ENCODE assay signal across 1 cellular context in the genomic region with DNA sequence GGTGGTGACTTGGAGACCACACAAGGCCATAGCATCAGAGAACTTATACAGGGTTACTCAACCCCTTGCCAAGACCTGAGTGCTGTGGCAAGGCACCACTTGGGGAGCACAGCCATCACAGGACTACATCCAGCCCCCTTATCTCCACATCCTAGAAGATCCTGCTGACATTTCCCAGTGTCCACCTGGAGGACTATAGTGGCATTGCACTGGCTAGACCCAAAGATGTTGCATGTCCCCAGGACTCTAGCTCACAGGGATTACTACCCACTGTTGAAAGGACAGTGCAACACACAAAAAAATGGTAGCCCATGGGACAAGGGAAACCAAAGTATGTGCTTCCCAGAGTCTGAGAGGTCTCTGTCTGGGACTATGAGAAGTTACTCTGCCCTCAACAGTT.
TF ChIP-seq lines count a peak whose summit lies in the region.

No MANE protein-coding gene starts in this region.

TF ChIP-seq in HCT116, 20 proteins besides CTCF, POLR2A, EP300 and RAD21 (continued from another document):
- TF ChIP-seq, protein P1, sequence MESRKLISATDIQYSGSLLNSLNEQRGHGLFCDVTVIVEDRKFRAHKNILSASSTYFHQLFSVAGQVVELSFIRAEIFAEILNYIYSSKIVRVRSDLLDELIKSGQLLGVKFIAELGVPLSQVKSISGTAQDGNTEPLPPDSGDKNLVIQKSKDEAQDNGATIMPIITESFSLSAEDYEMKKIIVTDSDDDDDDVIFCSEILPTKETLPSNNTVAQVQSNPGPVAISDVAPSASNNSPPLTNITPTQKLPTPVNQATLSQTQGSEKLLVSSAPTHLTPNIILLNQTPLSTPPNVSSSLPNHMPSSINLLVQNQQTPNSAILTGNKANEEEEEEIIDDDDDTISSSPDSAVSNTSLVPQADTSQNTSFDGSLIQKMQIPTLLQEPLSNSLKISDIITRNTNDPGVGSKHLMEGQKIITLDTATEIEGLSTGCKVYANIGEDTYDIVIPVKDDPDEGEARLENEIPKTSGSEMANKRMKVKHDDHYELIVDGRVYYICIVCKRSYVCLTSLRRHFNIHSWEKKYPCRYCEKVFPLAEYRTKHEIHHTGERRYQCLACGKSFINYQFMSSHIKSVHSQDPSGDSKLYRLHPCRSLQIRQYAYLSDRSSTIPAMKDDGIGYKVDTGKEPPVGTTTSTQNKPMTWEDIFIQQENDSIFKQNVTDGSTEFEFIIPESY (IDR thresholded peaks at IDR 0.05; ENCODE audit: extremely low read depth, insufficient replicate concordance, low read length), result no peak
- TF ChIP-seq POLR2AphosphoS5 (IDR thresholded peaks at IDR 0.05; ENCODE audit: low read depth, low read length) (no peak), SP1 (IDR thresholded peaks at IDR 0.05; ENCODE audit: low read depth) (no peak), YY1 (IDR thresholded peaks at IDR 0.05; ENCODE audit: extremely low read depth, insufficient replicate concordance, low read depth, low read length) (no peak), CEBPB (IDR thresholded peaks at IDR 0.05; ENCODE audit: low read depth) (no peak), ELF1 (IDR thresholded peaks at IDR 0.05; ENCODE audit: borderline replicate concordance, low read depth) (no peak), SRF (IDR thresholded peaks at IDR 0.05; ENCODE audit: low read depth) (no peak), ZFX (IDR thresholded peaks at IDR 0.05) (no peak), EZH2phosphoT487 (IDR thresholded peaks at IDR 0.05; ENCODE audit: borderline replicate concordance) (no peak), TCF7L2 (IDR thresholded peaks at IDR 0.05; ENCODE audit: borderline replicate concordance, extremely low read depth, insufficient read depth, insufficient read length) (no peak), JUND (IDR thresholded peaks at IDR 0.05) (no peak)
- TF ChIP-seq, protein P2, sequence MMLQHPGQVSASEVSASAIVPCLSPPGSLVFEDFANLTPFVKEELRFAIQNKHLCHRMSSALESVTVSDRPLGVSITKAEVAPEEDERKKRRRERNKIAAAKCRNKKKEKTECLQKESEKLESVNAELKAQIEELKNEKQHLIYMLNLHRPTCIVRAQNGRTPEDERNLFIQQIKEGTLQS (IDR thresholded peaks at IDR 0.05), result no peak
- TF ChIP-seq, protein P3, sequence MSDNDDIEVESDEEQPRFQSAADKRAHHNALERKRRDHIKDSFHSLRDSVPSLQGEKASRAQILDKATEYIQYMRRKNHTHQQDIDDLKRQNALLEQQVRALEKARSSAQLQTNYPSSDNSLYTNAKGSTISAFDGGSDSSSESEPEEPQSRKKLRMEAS (IDR thresholded peaks at IDR 0.05), result no peak
